In genomic region chrX:153906126-153906917, GRCh38 we compare ENCODE assay signal across 23 cellular contexts. TPM values are rescaled to one million over a fixed set of nuclear protein-coding genes. Genes with fewer than 3 reads are reported as not detected.
DNase-seq lines count a peak whose midpoint lies in the region; FAIRE-seq and TF ChIP-seq lines count a peak whose summit lies in the region.
"Had no signal": no experiment of that assay in that cellular context is flagged by ENCODE, and none has a peak within 500 bp of the region (broad histone marks: within the 10 kb centered on the region; RNA-seq: fewer than 3 reads in every experiment).

No MANE protein-coding gene starts in this region.

- no peak for DNase-seq in activated naive CD4-positive, alpha-beta T cell treated with anti-CD3 and anti-CD28 coated beads, Interleukin-2, amount 50 U/mL, for 16 hours
- no peak for DNase-seq in T-helper 2 cell treated with Interferon-gamma antibody and Interleukin-4, amounts not matched to agents 5 μg/mL and 100 μg/mL, for 36 hours (ENCODE audit: low spot score)
- DNase-seq in kidney (peak; percentile 72), NCI-H2227 (lab: John Stamatoyannopoulos, UW; ENCODE audit: unreplicated experiment) (no peak), T1000 (lab: John Stamatoyannopoulos, UW) (no peak), substantia nigra (lab: John Stamatoyannopoulos, UW) (no peak)
- no peak for DNase-seq in stimulated activated CD8-positive, alpha-beta memory T cell treated with anti-CD3 and anti-CD28 coated beads, Interleukin-4, amount 100 ng/mL, for 48 hours
- DNase-seq: activated CD4-positive, alpha-beta T cell treated with anti-CD3 and anti-CD28 coated beads, Interleukin-2, amount 50 U/mL, for 4 hours; effector CD8-positive, alpha-beta T cell; glutamatergic neuron; Kasumi-1; left ventricle myocardium superior; NCI-H1092; NCI-H2029 treated with DMSO at 0.1 percent for 48 hours had no signal

- H3K4me3 Mint-ChIP-seq in activated naive CD4-positive, alpha-beta T cell treated with anti-CD3 and anti-CD28 coated beads, Interleukin-2, amount 50 U/mL, for 24 hours = no peak overlapping the region
- H3K4me3 Mint-ChIP-seq in T-helper 2 cell treated with Interferon-gamma antibody and Interleukin-4, amounts not matched to agents 5 μg/mL and 100 μg/mL, for 36 hours = no peak overlapping the region

- H3K27ac Mint-ChIP-seq in activated naive CD4-positive, alpha-beta T cell treated with anti-CD3 and anti-CD28 coated beads, Interleukin-2, amount 50 U/mL, for 24 hours = peak overlapping the region; percentile 35
- peak overlapping the region; percentile 20 for H3K27ac Mint-ChIP-seq in T-helper 2 cell treated with Interferon-gamma antibody and Interleukin-4, amounts not matched to agents 5 μg/mL and 100 μg/mL, for 36 hours

- H3K27me3 Mint-ChIP-seq in activated naive CD4-positive, alpha-beta T cell treated with anti-CD3 and anti-CD28 coated beads, Interleukin-2, amount 50 U/mL, for 24 hours = no peaks in the 10 kb centered on the region
- H3K27me3 Mint-ChIP-seq in T-helper 2 cell treated with Interferon-gamma antibody and Interleukin-4, amounts not matched to agents 5 μg/mL and 100 μg/mL, for 36 hours (ENCODE audit: low read depth) = no peaks in the 10 kb centered on the region

- TF ChIP-seq CTCF in kidney (IDR thresholded peaks at IDR 0.05; ENCODE audit: borderline replicate concordance, extremely low read depth, insufficient read depth) = no peak

- no peak overlapping the region for H3K27ac ChIP-seq in kidney (ENCODE audit: low read depth in 2 of 2, low read length in 2 of 2)
- H3K27ac ChIP-seq in substantia nigra (ENCODE audit: low read depth, low read length, poor library complexity, severe bottlenecking) = no peak overlapping the region
- H3K27ac ChIP-seq: thoracic aorta had no signal

- peaks cover 25% of the 10 kb centered on the region for H3K4me1 Mint-ChIP-seq in activated naive CD4-positive, alpha-beta T cell treated with anti-CD3 and anti-CD28 coated beads, Interleukin-2, amount 50 U/mL, for 24 hours
- H3K4me1 Mint-ChIP-seq in T-helper 2 cell treated with Interferon-gamma antibody and Interleukin-4, amounts not matched to agents 5 μg/mL and 100 μg/mL, for 36 hours (ENCODE audit: low read depth) = peaks cover 17% of the 10 kb centered on the region

- no peak for FAIRE-seq in kidney (lab: Jason Lieb, UNC)
- FAIRE-seq: astrocyte, TTC549 had no signal

- H3K9me3 Mint-ChIP-seq in activated naive CD4-positive, alpha-beta T cell treated with anti-CD3 and anti-CD28 coated beads, Interleukin-2, amount 50 U/mL, for 24 hours = no peaks in the 10 kb centered on the region
- H3K9me3 Mint-ChIP-seq in T-helper 2 cell treated with Interferon-gamma antibody and Interleukin-4, amounts not matched to agents 5 μg/mL and 100 μg/mL, for 36 hours = no peaks in the 10 kb centered on the region

- peaks cover 0 to 7% of the 10 kb centered on the region in 2 donors for H3K4me1 ChIP-seq in kidney (ENCODE audit: control insufficient read depth in 1 of 2, insufficient read depth in 1 of 2, low read depth in 1 of 2, low read length in 2 of 2)

- H3K9ac ChIP-seq in kidney (ENCODE audit: low read length in 2 of 2) = no peak overlapping the region

- H3K36me3 ChIP-seq in kidney (ENCODE audit: control insufficient read depth in 1 of 2, insufficient read depth in 2 of 2, low read length in 2 of 2) = no peaks in the 10 kb centered on the region
- H3K36me3 ChIP-seq: thoracic aorta had no signal

- intact Hi-C loops in kidney (cut with DNase I) = no loop called here

- no peaks in the 10 kb centered on the region for H3K36me3 Mint-ChIP-seq in activated naive CD4-positive, alpha-beta T cell treated with anti-CD3 and anti-CD28 coated beads, Interleukin-2, amount 50 U/mL, for 24 hours
- H3K36me3 Mint-ChIP-seq in T-helper 2 cell treated with Interferon-gamma antibody and Interleukin-4, amounts not matched to agents 5 μg/mL and 100 μg/mL, for 36 hours (ENCODE audit: low read depth) = peaks cover 5% of the 10 kb centered on the region

- H3K9me3 ChIP-seq in kidney (ENCODE audit: control insufficient read depth in 1 of 2, low read length in 2 of 2) = no peaks in the 10 kb centered on the region
- H3K9me3 ChIP-seq: thoracic aorta had no signal

- no peak overlapping the region for H3K4me3 ChIP-seq in kidney (ENCODE audit: low read length in 2 of 2)
- H3K4me3 ChIP-seq: thoracic aorta had no signal

RNA-seq across cellular contexts. Expression of gene AVPR2, which starts 1.8 kb away (rescaled TPM):
- total RNA-seq in kidney = 2.3 TPM
- 22.1 TPM for polyA plus RNA-seq in kidney (ENCODE audit: insufficient read depth, low read depth, low replicate concordance)
- total RNA-seq: astrocyte, cerebellum, Daoy, fibroblast of lung, HT-29, NCI-H460, thoracic aorta had no signal
- polyA plus RNA-seq: fibroblast of lung had no signal

RNA-seq across cellular contexts. Expression of gene ARHGAP4, which starts 19.7 kb away (rescaled TPM):
- total RNA-seq in kidney = 73.0 TPM
- polyA plus RNA-seq in kidney (ENCODE audit: insufficient read depth, low read depth, low replicate concordance) = 38.3 TPM

RNA-seq across cellular contexts. Expression of gene L1CAM, which starts 20.3 kb away (rescaled TPM):
- total RNA-seq in kidney = 71.9 TPM
- 26.1 TPM for polyA plus RNA-seq in kidney (ENCODE audit: insufficient read depth, low read depth, low replicate concordance)
- total RNA-seq: HT-29 had no signal

RNA-seq across cellular contexts. Expression of gene NAA10, which starts 28.5 kb away (rescaled TPM):
- total RNA-seq in kidney = 79.3 TPM
- polyA plus RNA-seq in kidney (ENCODE audit: insufficient read depth, low read depth, low replicate concordance) = 120 TPM

RNA-seq across cellular contexts. Expression of gene RENBP, which starts 38.1 kb away (rescaled TPM):
- total RNA-seq in kidney = 22.9 TPM
- 78.2 TPM for polyA plus RNA-seq in kidney (ENCODE audit: insufficient read depth, low read depth, low replicate concordance)
